8 cellular contexts compared by ENCODE assay signal in the genomic region with DNA sequence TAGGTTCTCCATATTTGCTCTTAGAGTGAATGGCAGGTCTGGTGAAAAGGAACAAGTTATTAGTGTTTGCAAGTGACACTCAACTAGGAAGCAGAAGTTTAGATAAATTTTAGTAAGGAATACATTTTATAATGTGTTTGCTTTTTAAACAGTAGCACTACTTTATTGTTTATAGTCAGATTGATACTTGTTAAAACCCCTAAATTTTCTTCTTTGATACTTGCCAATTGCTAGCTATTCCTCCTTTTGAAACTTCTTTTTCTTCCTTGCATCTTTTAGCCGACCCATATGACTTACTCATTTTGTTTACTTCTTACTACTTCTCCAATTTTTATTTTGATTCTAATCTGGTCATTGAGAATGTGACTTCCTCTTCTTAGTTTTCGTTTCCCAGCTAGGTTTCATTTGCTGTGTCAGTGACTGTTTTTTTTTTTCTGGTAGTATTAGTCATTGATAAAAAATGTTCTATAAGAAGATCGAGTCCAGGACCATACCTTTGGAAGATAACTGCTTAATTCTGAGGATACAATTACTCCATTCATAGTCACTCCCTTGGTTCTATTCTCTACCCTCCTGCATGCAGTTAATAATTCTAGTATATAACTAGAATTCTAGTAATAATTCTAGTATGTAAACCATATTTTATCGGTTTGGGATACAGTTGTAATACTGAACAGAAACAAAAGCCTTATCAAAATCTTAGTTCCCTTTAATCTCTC. TPM values are rescaled to one million over a fixed set of nuclear protein-coding genes. Genes with fewer than 3 reads are reported as not detected.
DNase-seq lines count a peak whose midpoint lies in the region; ATAC-seq and TF ChIP-seq lines count a peak whose summit lies in the region.

No MANE protein-coding gene starts in this region.

- H3K4me2 ChIP-seq in KMS-11 (peak overlapping the region; percentile 93), neuronal stem cell (ENCODE audit: insufficient read depth, low read length, poor library complexity, severe bottlenecking) (no peak overlapping the region)

- peak overlapping the region; percentile 77 for H2AFZ ChIP-seq in ACC112 (ENCODE audit: low read length, unreplicated experiment)
- H2AFZ ChIP-seq in KMS-11 (ENCODE audit: low read depth), result peak overlapping the region; percentile 51
- H2AFZ ChIP-seq in neuronal stem cell (ENCODE audit: low read length), result no peak overlapping the region

- H4K91ac ChIP-seq in neuronal stem cell (ENCODE audit: low read depth, low read length, poor library complexity), result no peak overlapping the region

- no peak overlapping the region for H4K8ac ChIP-seq in neuronal stem cell (ENCODE audit: low read depth, low read length)

- intact Hi-C loops in psoas muscle (cut with DNase I), result loop anchor here in 1 of 2 donors (5.0 kb wide), 1 partner anchor 80 kb away; no protein-coding TSS in a partner anchor

- H3K79me2 ChIP-seq in ACC112 (ENCODE audit: control insufficient read depth, insufficient read depth, low read length, unreplicated experiment) (peaks cover 33% of the 10 kb centered on the region), KMS-11 (ENCODE audit: insufficient read depth, low read depth) (peaks cover 44% of the 10 kb centered on the region)

- H2BK5ac ChIP-seq in neuronal stem cell (ENCODE audit: low read length), result no peak overlapping the region

- no peak overlapping the region for H3K14ac ChIP-seq in neuronal stem cell (ENCODE audit: low read length)

- H3K9ac ChIP-seq in KMS-11 (peak overlapping the region; percentile 96), neuronal stem cell (ENCODE audit: low read depth, low read length, poor library complexity) (no peak overlapping the region)

- H2BK12ac ChIP-seq in neuronal stem cell (ENCODE audit: low read length), result no peak overlapping the region

- no peak overlapping the region for H3K4ac ChIP-seq in neuronal stem cell (ENCODE audit: low read length)

- no peak for TF ChIP-seq CTCF in KMS-11 (conservative IDR thresholded peaks at IDR 0.05; ENCODE audit: low read depth, low read length)
- TF ChIP-seq CTCF in psoas muscle (IDR thresholded peaks at IDR 0.05), result no peak

- H3K9me3 ChIP-seq in psoas muscle (no peaks in the 10 kb centered on the region), neuronal stem cell (replicated peaks in 1 of 2; ENCODE audit: control insufficient read depth in 2 of 2, insufficient read depth in 1 of 2, low read depth in 1 of 2, low read length in 2 of 2) (no peaks in the 10 kb centered on the region)

- no peak overlapping the region for H2BK120ac ChIP-seq in neuronal stem cell (ENCODE audit: low read depth, low read length)

- H3K4me3 ChIP-seq in ACC112 (ENCODE audit: low read depth, low read length) (peak overlapping the region; percentile 64), KMS-11 (IDR thresholded peaks at IDR 0.05; ENCODE audit: insufficient read depth, low read depth, low read length) (no peak overlapping the region), psoas muscle (peak overlapping the region; percentile 74), neuronal stem cell (ENCODE audit: low read length in 2 of 2) (no peak overlapping the region)

- DNase-seq in amniotic epithelial cell (ENCODE audit: low read depth), result peak; percentile 32
- DNase-seq in psoas muscle, result no peak
- no peak for DNase-seq in neuronal stem cell (ENCODE audit: low spot score)
- no peak for DNase-seq in central memory CD4-positive, alpha-beta T cell
- no peak for DNase-seq in COLO668 (lab: John Stamatoyannopoulos, UW; ENCODE audit: unreplicated experiment)

- peak; percentile 20 for ATAC-seq in GM18909 (IDR thresholded peaks at IDR 0.05; ENCODE audit: poor library complexity, unreplicated experiment)
- ATAC-seq in psoas muscle, result no peak

- peaks cover 1% of the 10 kb centered on the region for H3K79me1 ChIP-seq in neuronal stem cell (ENCODE audit: low read depth, low read length)

- WGBS in psoas muscle, 3 donors, result 39 to 66% (median 43%) methylated on average over 4 of the region's 4 CpGs
- no CpG with 5 or more reads among the region's 4 CpGs for WGBS in neuronal stem cell (ENCODE audit: extremely low coverage in 2 of 2, insufficient read length in 2 of 2, insufficient replicate concordance in 1 of 2), 2 donors

- no peaks in the 10 kb centered on the region for H3K27me3 ChIP-seq in ACC112 (ENCODE audit: insufficient read depth, low read length)
- H3K27me3 ChIP-seq in KMS-11 (ENCODE audit: insufficient read depth, low read depth), result no peaks in the 10 kb centered on the region
- H3K27me3 ChIP-seq in psoas muscle (ENCODE audit: insufficient read depth in 3 of 3, low read length in 2 of 3), result no peaks in the 10 kb centered on the region
- peaks cover 0 to 4% (median 0%) of the 10 kb centered on the region in 3 experiments for H3K27me3 ChIP-seq in neuronal stem cell (ENCODE audit: control insufficient read depth in 3 of 3, insufficient read depth in 3 of 3, low read depth in 1 of 3, low read length in 3 of 3)

- no peak overlapping the region for H2AK5ac ChIP-seq in neuronal stem cell (ENCODE audit: low read depth, low read length)

- H2BK15ac ChIP-seq in neuronal stem cell (ENCODE audit: low read length), result no peak overlapping the region

- H3K36me3 ChIP-seq in ACC112 (ENCODE audit: insufficient read depth, low read length) (no peaks in the 10 kb centered on the region), KMS-11 (ENCODE audit: insufficient read depth) (no peaks in the 10 kb centered on the region), psoas muscle (ENCODE audit: insufficient read depth in 1 of 2, low read depth in 1 of 2) (no peaks in the 10 kb centered on the region), neuronal stem cell (replicated peaks in 1 of 2; ENCODE audit: control insufficient read depth in 2 of 2, insufficient read depth in 2 of 2, low read length in 2 of 2) (no peaks in the 10 kb centered on the region)

- H4K20me1 ChIP-seq in KMS-11 (ENCODE audit: insufficient read depth), result no peaks in the 10 kb centered on the region; the same call in 1 of the 2 replicates

- H3K27ac ChIP-seq in ACC112 (ENCODE audit: low read depth, low read length) (peak overlapping the region; percentile 90), KMS-11 (peak overlapping the region; percentile 97), psoas muscle (peak overlapping the region; percentile 93), neuronal stem cell (replicated peaks; ENCODE audit: low read length) (no peak overlapping the region)

- no peak overlapping the region for H3K23ac ChIP-seq in neuronal stem cell (ENCODE audit: low read depth, low read length, poor library complexity)

- H3K18ac ChIP-seq in neuronal stem cell (ENCODE audit: low read length), result no peak overlapping the region

- H3K4me1 ChIP-seq in ACC112 (ENCODE audit: control insufficient read depth, insufficient read depth, low read length, unreplicated experiment) (peaks cover 29% of the 10 kb centered on the region), KMS-11 (ENCODE audit: low read depth, poor library complexity, severe bottlenecking) (peaks cover 50% of the 10 kb centered on the region), psoas muscle (peaks cover 31% of the 10 kb centered on the region), neuronal stem cell (ENCODE audit: control insufficient read depth in 2 of 2, insufficient read depth in 1 of 2, low read depth in 1 of 2, low read length in 2 of 2) (peaks cover 0 to 3% of the 10 kb centered on the region in 2 donors)

RNA-seq across cellular contexts. Expression of gene RICTOR, which starts 2.7 kb away (rescaled TPM):
- 10 to 100 TPM; 34.0 to 46.7 (median 41.0) TPM for total RNA-seq in psoas muscle
- 1 to 10 TPM; 2.7 to 9.5 (median 6.4) TPM for polyA plus RNA-seq in psoas muscle
- 8.6 TPM for polyA plus RNA-seq in neuronal stem cell (2013, experiment 1 of 2)
- 9.5 TPM for polyA plus RNA-seq in neuronal stem cell (2013, experiment 2 of 2)

Comparison
In these comparisons a context has a peak if more than half of its experiments do, and no peak if none do; other contexts are left out.
1. H3K4me3 ChIP-seq: peak in ACC112 (single experiment) and psoas muscle (single experiment); none in KMS-11 (single experiment) and neuronal stem cell (0 of 2).